ENCODE assay signal across 21 cellular contexts in genomic region chr15:41347236-41347635, GRCh38. TPM values are rescaled to one million over a fixed set of nuclear protein-coding genes. Genes with fewer than 3 reads are reported as not detected.
A peak's percentile ranks its signal among the peaks of the same experiment; 100 is the strongest.
DNase-seq lines count a peak whose midpoint lies in the region; ATAC-seq and TF ChIP-seq lines count a peak whose summit lies in the region.
"Had no signal": no experiment of that assay in that cellular context is flagged by ENCODE, and none has a peak within 500 bp of the region (broad histone marks: within the 10 kb centered on the region; RNA-seq: fewer than 3 reads in every experiment).

No MANE protein-coding gene starts in this region.

- H3K36me3 ChIP-seq in A673 (ENCODE audit: insufficient read depth, low read length, poor library complexity, severe bottlenecking) (peaks cover 94% of the 10 kb centered on the region), HEK293 (ENCODE audit: control insufficient read depth in 2 of 2, insufficient read depth in 1 of 2, low read length in 2 of 2) (peaks cover 83 to 93% of the 10 kb centered on the region in 2 experiments)

- DNase-seq in NCI-H2029 (lab: John Stamatoyannopoulos, UW), result peak; percentile 24
- DNase-seq in NCI-H2029 treated with DMSO at 0.1 percent for 48 hours (lab: John Stamatoyannopoulos, UW), result no peak
- peak; percentile 32 for DNase-seq in A673 (ENCODE audit: low spot score)
- DNase-seq in dermis blood vessel endothelial cell, result peak; percentile 72
- no peak for DNase-seq in natural killer cell treated with Interleukin-12 subunit alpha and Interleukin-12 subunit beta and Interleukin-15 and Interleukin-18, amount 100 ng/mL, for 72 hours (ENCODE audit: low spot score)
- no peak for DNase-seq in stimulated activated effector memory CD8-positive, alpha-beta T cell treated with anti-CD3 and anti-CD28 coated beads, Interleukin-12 subunit alpha, Interleukin-12 subunit beta, amount 100 ng/mL, for 72 hours (ENCODE audit: low spot score in 2 of 2)
- no peak for DNase-seq in globus pallidus (ENCODE audit: low spot score)
- DNase-seq: ACHN; AML-193; BE2C; Calu3; CD4-positive, alpha-beta memory T cell; COR-L47; DMS153; DND-41; GM23248; H7; HCEC 1CT had no signal

- TF ChIP-seq CTCF in A673 (conservative IDR thresholded peaks at IDR 0.05; ENCODE audit: low read depth, low read length) (no peak), HEK293 (tag by site-specific recombination; IDR thresholded peaks at IDR 0.05) (no peak)

- H3K36me3 Mint-ChIP-seq in natural killer cell treated with Interleukin-12 subunit alpha and Interleukin-12 subunit beta and Interleukin-15 and Interleukin-18, amount 100 ng/mL, for 72 hours, result peaks cover 12% of the 10 kb centered on the region
- H3K36me3 Mint-ChIP-seq in stimulated activated effector memory CD8-positive, alpha-beta T cell treated with anti-CD3 and anti-CD28 coated beads, Interleukin-12 subunit alpha, Interleukin-12 subunit beta, amount 100 ng/mL, for 72 hours, result peaks cover 97% of the 10 kb centered on the region
- H3K36me3 Mint-ChIP-seq: CD4-positive, alpha-beta memory T cell had no signal

- BruUV-seq in A673 (replicated peaks; lab: Mats Ljungman, UMichigan), result no TSS peak

- H3K27me3 ChIP-seq in A673 (replicated peaks; ENCODE audit: insufficient read depth, low read depth, low read length, poor library complexity), result no peaks in the 10 kb centered on the region
- H3K27me3 ChIP-seq: BE2C; BLaER1 treated with 17β-estradiol and CSF1 and Interleukin-3, amounts not matched to agents 10 nM and 100 nM had no signal

- H3K9me3 Mint-ChIP-seq in natural killer cell treated with Interleukin-12 subunit alpha and Interleukin-12 subunit beta and Interleukin-15 and Interleukin-18, amount 100 ng/mL, for 72 hours, result no peaks in the 10 kb centered on the region
- no peaks in the 10 kb centered on the region for H3K9me3 Mint-ChIP-seq in stimulated activated effector memory CD8-positive, alpha-beta T cell treated with anti-CD3 and anti-CD28 coated beads, Interleukin-12 subunit alpha, Interleukin-12 subunit beta, amount 100 ng/mL, for 72 hours
- H3K9me3 Mint-ChIP-seq: CD4-positive, alpha-beta memory T cell had no signal

- no peak overlapping the region for H3K27ac Mint-ChIP-seq in natural killer cell treated with Interleukin-12 subunit alpha and Interleukin-12 subunit beta and Interleukin-15 and Interleukin-18, amount 100 ng/mL, for 72 hours
- no peak overlapping the region for H3K27ac Mint-ChIP-seq in stimulated activated effector memory CD8-positive, alpha-beta T cell treated with anti-CD3 and anti-CD28 coated beads, Interleukin-12 subunit alpha, Interleukin-12 subunit beta, amount 100 ng/mL, for 72 hours

- no peaks in the 10 kb centered on the region for H3K27me3 Mint-ChIP-seq in natural killer cell treated with Interleukin-12 subunit alpha and Interleukin-12 subunit beta and Interleukin-15 and Interleukin-18, amount 100 ng/mL, for 72 hours
- H3K27me3 Mint-ChIP-seq: CD4-positive, alpha-beta memory T cell had no signal

- H3K27ac ChIP-seq in A673 (ENCODE audit: low read depth, low read length, poor library complexity, severe bottlenecking) (no peak overlapping the region), HEK293 (ENCODE audit: extremely low read depth, low read depth, low read length) (no peak overlapping the region)
- H3K27ac ChIP-seq: 22Rv1; BLaER1 treated with 17β-estradiol and CSF1 and Interleukin-3, amounts not matched to agents 10 nM and 100 nM; GM23248 had no signal

- H3K4me1 Mint-ChIP-seq in natural killer cell treated with Interleukin-12 subunit alpha and Interleukin-12 subunit beta and Interleukin-15 and Interleukin-18, amount 100 ng/mL, for 72 hours (ENCODE audit: low read depth in 2 of 2), result no peaks in the 10 kb centered on the region
- no peaks in the 10 kb centered on the region for H3K4me1 Mint-ChIP-seq in stimulated activated effector memory CD8-positive, alpha-beta T cell treated with anti-CD3 and anti-CD28 coated beads, Interleukin-12 subunit alpha, Interleukin-12 subunit beta, amount 100 ng/mL, for 72 hours

- intact Hi-C loops in A673 (cut with micrococcal nuclease; ENCODE audit: unreplicated experiment), result no loop called here

- no peak overlapping the region for H3K4me3 ChIP-seq in A673 (ENCODE audit: low read depth, low read length, poor library complexity, severe bottlenecking)
- H3K4me3 ChIP-seq in HEK293 (ENCODE audit: low read depth, low read length), result no peak overlapping the region
- H3K4me3 ChIP-seq: BLaER1 treated with 17β-estradiol and CSF1 and Interleukin-3, amounts not matched to agents 10 nM and 100 nM; GM23248 had no signal

- H3K9me3 ChIP-seq in A673 (ENCODE audit: low read depth, low read length, poor library complexity, severe bottlenecking), result no peaks in the 10 kb centered on the region
- no peaks in the 10 kb centered on the region for H3K9me3 ChIP-seq in HEK293 (ENCODE audit: control insufficient read depth, insufficient read depth, low read depth, low read length)
- H3K9me3 ChIP-seq: BE2C; BLaER1 treated with 17β-estradiol and CSF1 and Interleukin-3, amounts not matched to agents 10 nM and 100 nM had no signal

- no peaks in the 10 kb centered on the region for H3K4me1 ChIP-seq in A673 (ENCODE audit: insufficient read depth, low read length, poor library complexity, severe bottlenecking)
- H3K4me1 ChIP-seq in HEK293 (ENCODE audit: control insufficient read depth, insufficient read depth, low read length), result no peaks in the 10 kb centered on the region
- H3K4me1 ChIP-seq: BE2C; BLaER1 treated with 17β-estradiol and CSF1 and Interleukin-3, amounts not matched to agents 10 nM and 100 nM had no signal

- no peak for ATAC-seq in natural killer cell treated with Interleukin-12 subunit alpha and Interleukin-12 subunit beta and Interleukin-15 and Interleukin-18, amount 100 ng/mL, for 72 hours
- no peak for ATAC-seq in stimulated activated effector memory CD8-positive, alpha-beta T cell treated with anti-CD3 and anti-CD28 coated beads, Interleukin-12 subunit alpha, Interleukin-12 subunit beta, amount 100 ng/mL, for 72 hours

- H3K4me3 Mint-ChIP-seq in natural killer cell treated with Interleukin-12 subunit alpha and Interleukin-12 subunit beta and Interleukin-15 and Interleukin-18, amount 100 ng/mL, for 72 hours, result no peak overlapping the region
- no peak overlapping the region for H3K4me3 Mint-ChIP-seq in stimulated activated effector memory CD8-positive, alpha-beta T cell treated with anti-CD3 and anti-CD28 coated beads, Interleukin-12 subunit alpha, Interleukin-12 subunit beta, amount 100 ng/mL, for 72 hours
- H3K4me3 Mint-ChIP-seq: CD4-positive, alpha-beta memory T cell had no signal

- CTCF ChIA-PET in A673 (lab: Charles Lee) (no interaction called here), HEK293 (lab: Yijun Ruan, JAX) (no interaction called here)

- POLR2A ChIA-PET in A673 (lab: Charles Lee; ENCODE audit: low non-redundant PET), result no interaction called here
- POLR2A ChIA-PET in HEK293 (lab: Yijun Ruan, JAX), result no interaction called here

TF ChIP-seq in HEK293, 187 proteins besides CTCF, POLR2A, EP300 and RAD21:
- 0 out of 2 replicates have a peak, but pooled peaks have one; percentile 29 for TF ChIP-seq KLF1 (tag by site-specific recombination; IDR thresholded peaks at IDR 0.05)
- no peak for TF ChIP-seq ZNF785 (tag by site-specific recombination; IDR thresholded peaks at IDR 0.05)

RNA-seq across cellular contexts. Expression of gene NUSAP1, which starts 14.6 kb away (rescaled TPM):
- total RNA-seq in A673 (2021) (205 and 221 TPM in 2 replicates), dermis blood vessel endothelial cell (39.0 and 113 TPM in 2 replicates)
- total RNA-seq in natural killer cell treated with Interleukin-12 subunit alpha and Interleukin-12 subunit beta and Interleukin-15 and Interleukin-18, amount 100 ng/mL, for 72 hours, result 100 to 1,000 TPM in 1 of 2 donors, 10 to 100 TPM in 1; 80.5 to 118 TPM

RNA-seq across cellular contexts. Expression of gene OIP5, which starts 14.8 kb away (rescaled TPM):
- total RNA-seq in A673 (2021), result 31.0 and 36.1 TPM in 2 replicates
- 3.6 and 14.1 TPM in 2 replicates for total RNA-seq in dermis blood vessel endothelial cell
- 10 to 100 TPM in 1 of 2 donors, 1 to 10 TPM in 1; 8.2 to 15.1 TPM for total RNA-seq in natural killer cell treated with Interleukin-12 subunit alpha and Interleukin-12 subunit beta and Interleukin-15 and Interleukin-18, amount 100 ng/mL, for 72 hours

RNA-seq across cellular contexts. Expression of gene NDUFAF1, which starts 55.1 kb away (rescaled TPM):
- total RNA-seq in A673 (2021), result 16.7 and 18.8 TPM in 2 replicates
- total RNA-seq in dermis blood vessel endothelial cell, result 20.3 and 22.6 TPM in 2 replicates
- total RNA-seq in natural killer cell treated with Interleukin-12 subunit alpha and Interleukin-12 subunit beta and Interleukin-15 and Interleukin-18, amount 100 ng/mL, for 72 hours, result 10 to 100 TPM; 20.2 to 20.9 TPM

Comparison
In these comparisons a context has a peak if more than half of its experiments do, and no peak if none do; other contexts are left out.
1. DNase-seq: peak in NCI-H2029 (single experiment), A673 (single experiment) and dermis blood vessel endothelial cell (single experiment); none in NCI-H2029 treated with DMSO at 0.1 percent for 48 hours (single experiment), natural killer cell treated with Interleukin-12 subunit alpha and Interleukin-12 subunit beta and Interleukin-15 and Interleukin-18, amount 100 ng/mL, for 72 hours (single experiment), stimulated activated effector memory CD8-positive, alpha-beta T cell treated with anti-CD3 and anti-CD28 coated beads, Interleukin-12 subunit alpha, Interleukin-12 subunit beta, amount 100 ng/mL, for 72 hours (0 of 2) and globus pallidus (single experiment).